5 cellular contexts compared by ENCODE assay signal in genomic region chr2:231947112-231947511, GRCh38. TPM values are rescaled to one million over a fixed set of nuclear protein-coding genes. Genes with fewer than 3 reads are reported as not detected.
"Had no signal": no experiment of that assay in that cellular context is flagged by ENCODE, and none has a peak within 500 bp of the region (broad histone marks: within the 10 kb centered on the region; RNA-seq: fewer than 3 reads in every experiment).

No MANE protein-coding gene starts in this region.

RNA-seq across cellular contexts. Expression of gene NPPC, which starts 20.9 kb away (rescaled TPM):
- total RNA-seq: activated T-helper 17 cell treated with anti-CD3 and anti-CD28 coated beads, Interleukin-2, amount 50 U/mL, for 72 hours; ascending aorta; bronchial epithelial cell; cardiac muscle cell; chondrocyte had no signal
